1 cellular context compared by ENCODE assay signal in the genomic region with DNA sequence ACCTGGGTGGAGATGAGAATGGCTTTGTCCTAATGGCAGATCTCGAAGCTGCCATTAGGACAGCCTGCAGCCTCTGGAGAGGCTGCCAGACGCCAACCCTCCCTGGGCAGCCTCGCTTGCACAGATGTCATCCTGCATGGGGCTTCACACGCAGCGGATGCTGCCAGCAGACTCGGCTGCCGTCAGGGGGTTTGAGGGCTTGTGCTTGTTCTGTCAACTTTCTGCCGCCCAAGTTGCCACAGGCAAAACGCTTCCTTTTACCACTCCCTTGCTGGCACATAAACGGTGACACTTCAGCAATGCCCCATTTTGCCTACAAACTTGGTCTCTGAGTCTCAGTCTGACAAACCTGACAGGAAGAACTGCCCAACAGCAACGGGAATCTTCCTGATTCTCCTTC.
TF ChIP-seq lines count a peak whose summit lies in the region.

No MANE protein-coding gene starts in this region.

TF ChIP-seq in HepG2, 621 proteins besides CTCF, POLR2A, EP300 and RAD21:
- TF ChIP-seq SATB2 (CRISPR knock-in tag; IDR thresholded peaks at IDR 0.05) (no peak), HMG20A (CRISPR knock-in tag; IDR thresholded peaks at IDR 0.05; ENCODE audit: borderline replicate concordance) (no peak), ZNF180 (CRISPR knock-in tag; IDR thresholded peaks at IDR 0.05; ENCODE audit: borderline replicate concordance, low read depth) (no peak), ZNF691 (CRISPR knock-in tag; IDR thresholded peaks at IDR 0.05; ENCODE audit: borderline replicate concordance, low read depth) (no peak), ZNF562 (CRISPR knock-in tag; IDR thresholded peaks at IDR 0.05; ENCODE audit: borderline replicate concordance) (no peak), SRY (CRISPR knock-in tag; IDR thresholded peaks at IDR 0.05) (no peak), ZFP37 (CRISPR knock-in tag; IDR thresholded peaks at IDR 0.05; ENCODE audit: borderline replicate concordance) (no peak), ZMAT3 (CRISPR knock-in tag; conservative IDR thresholded peaks at IDR 0.05) (no peak), NFATC3 (CRISPR knock-in tag; IDR thresholded peaks at IDR 0.05) (no peak), SOX13 (IDR thresholded peaks at IDR 0.05) (no peak), SOX13 (CRISPR knock-in tag; conservative IDR thresholded peaks at IDR 0.05 in 1 of 2, IDR thresholded peaks at IDR 0.05 in 1 of 2) (no peak), ELK4 (CRISPR knock-in tag; IDR thresholded peaks at IDR 0.05; ENCODE audit: borderline replicate concordance) (no peak)
- TF ChIP-seq, protein P1, sequence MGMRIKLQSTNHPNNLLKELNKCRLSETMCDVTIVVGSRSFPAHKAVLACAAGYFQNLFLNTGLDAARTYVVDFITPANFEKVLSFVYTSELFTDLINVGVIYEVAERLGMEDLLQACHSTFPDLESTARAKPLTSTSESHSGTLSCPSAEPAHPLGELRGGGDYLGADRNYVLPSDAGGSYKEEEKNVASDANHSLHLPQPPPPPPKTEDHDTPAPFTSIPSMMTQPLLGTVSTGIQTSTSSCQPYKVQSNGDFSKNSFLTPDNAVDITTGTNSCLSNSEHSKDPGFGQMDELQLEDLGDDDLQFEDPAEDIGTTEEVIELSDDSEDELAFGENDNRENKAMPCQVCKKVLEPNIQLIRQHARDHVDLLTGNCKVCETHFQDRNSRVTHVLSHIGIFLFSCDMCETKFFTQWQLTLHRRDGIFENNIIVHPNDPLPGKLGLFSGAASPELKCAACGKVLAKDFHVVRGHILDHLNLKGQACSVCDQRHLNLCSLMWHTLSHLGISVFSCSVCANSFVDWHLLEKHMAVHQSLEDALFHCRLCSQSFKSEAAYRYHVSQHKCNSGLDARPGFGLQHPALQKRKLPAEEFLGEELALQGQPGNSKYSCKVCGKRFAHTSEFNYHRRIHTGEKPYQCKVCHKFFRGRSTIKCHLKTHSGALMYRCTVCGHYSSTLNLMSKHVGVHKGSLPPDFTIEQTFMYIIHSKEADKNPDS (CRISPR knock-in tag; IDR thresholded peaks at IDR 0.05), result no peak
- TF ChIP-seq, protein P2, sequence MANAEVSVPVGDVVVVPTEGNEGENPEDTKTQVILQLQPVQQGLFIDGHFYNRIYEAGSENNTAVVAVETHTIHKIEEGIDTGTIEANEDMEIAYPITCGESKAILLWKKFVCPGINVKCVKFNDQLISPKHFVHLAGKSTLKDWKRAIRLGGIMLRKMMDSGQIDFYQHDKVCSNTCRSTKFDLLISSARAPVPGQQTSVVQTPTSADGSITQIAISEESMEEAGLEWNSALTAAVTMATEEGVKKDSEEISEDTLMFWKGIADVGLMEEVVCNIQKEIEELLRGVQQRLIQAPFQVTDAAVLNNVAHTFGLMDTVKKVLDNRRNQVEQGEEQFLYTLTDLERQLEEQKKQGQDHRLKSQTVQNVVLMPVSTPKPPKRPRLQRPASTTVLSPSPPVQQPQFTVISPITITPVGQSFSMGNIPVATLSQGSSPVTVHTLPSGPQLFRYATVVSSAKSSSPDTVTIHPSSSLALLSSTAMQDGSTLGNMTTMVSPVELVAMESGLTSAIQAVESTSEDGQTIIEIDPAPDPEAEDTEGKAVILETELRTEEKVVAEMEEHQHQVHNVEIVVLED (CRISPR knock-in tag; IDR thresholded peaks at IDR 0.05; ENCODE audit: borderline replicate concordance), result no peak
- TF ChIP-seq, protein P3, sequence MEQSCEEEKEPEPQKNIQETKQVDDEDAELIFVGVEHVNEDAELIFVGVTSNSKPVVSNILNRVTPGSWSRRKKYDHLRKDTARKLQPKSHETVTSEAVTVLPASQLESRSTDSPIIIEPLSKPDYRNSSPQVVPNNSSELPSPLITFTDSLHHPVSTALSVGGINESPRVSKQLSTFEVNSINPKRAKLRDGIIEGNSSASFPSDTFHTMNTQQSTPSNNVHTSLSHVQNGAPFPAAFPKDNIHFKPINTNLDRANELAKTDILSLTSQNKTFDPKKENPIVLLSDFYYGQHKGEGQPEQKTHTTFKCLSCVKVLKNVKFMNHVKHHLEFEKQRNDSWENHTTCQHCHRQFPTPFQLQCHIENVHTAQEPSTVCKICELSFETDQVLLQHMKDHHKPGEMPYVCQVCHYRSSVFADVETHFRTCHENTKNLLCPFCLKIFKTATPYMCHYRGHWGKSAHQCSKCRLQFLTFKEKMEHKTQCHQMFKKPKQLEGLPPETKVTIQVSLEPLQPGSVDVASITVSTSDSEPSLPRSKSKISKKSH (CRISPR knock-in tag; IDR thresholded peaks at IDR 0.05; ENCODE audit: borderline replicate concordance), result no peak
- TF ChIP-seq, protein P4, sequence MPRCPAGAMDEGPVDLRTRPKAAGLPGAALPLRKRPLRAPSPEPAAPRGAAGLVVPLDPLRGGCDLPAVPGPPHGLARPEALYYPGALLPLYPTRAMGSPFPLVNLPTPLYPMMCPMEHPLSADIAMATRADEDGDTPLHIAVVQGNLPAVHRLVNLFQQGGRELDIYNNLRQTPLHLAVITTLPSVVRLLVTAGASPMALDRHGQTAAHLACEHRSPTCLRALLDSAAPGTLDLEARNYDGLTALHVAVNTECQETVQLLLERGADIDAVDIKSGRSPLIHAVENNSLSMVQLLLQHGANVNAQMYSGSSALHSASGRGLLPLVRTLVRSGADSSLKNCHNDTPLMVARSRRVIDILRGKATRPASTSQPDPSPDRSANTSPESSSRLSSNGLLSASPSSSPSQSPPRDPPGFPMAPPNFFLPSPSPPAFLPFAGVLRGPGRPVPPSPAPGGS (CRISPR knock-in tag; IDR thresholded peaks at IDR 0.05), result no peak
- TF ChIP-seq, protein P5, sequence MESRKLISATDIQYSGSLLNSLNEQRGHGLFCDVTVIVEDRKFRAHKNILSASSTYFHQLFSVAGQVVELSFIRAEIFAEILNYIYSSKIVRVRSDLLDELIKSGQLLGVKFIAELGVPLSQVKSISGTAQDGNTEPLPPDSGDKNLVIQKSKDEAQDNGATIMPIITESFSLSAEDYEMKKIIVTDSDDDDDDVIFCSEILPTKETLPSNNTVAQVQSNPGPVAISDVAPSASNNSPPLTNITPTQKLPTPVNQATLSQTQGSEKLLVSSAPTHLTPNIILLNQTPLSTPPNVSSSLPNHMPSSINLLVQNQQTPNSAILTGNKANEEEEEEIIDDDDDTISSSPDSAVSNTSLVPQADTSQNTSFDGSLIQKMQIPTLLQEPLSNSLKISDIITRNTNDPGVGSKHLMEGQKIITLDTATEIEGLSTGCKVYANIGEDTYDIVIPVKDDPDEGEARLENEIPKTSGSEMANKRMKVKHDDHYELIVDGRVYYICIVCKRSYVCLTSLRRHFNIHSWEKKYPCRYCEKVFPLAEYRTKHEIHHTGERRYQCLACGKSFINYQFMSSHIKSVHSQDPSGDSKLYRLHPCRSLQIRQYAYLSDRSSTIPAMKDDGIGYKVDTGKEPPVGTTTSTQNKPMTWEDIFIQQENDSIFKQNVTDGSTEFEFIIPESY (CRISPR knock-in tag; IDR thresholded peaks at IDR 0.05), result no peak
- TF ChIP-seq, protein P6, sequence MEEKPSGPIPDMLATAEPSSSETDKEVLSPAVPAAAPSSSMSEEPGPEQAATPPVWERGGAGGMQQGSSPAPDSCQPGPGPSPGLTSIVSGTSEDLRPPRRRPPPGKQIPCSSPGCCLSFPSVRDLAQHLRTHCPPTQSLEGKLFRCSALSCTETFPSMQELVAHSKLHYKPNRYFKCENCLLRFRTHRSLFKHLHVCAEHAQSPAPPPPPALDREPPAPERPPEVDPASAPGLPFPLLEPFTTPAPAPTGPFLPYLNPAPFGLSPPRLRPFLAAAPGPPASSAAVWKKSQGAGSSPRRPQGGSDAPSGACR (CRISPR knock-in tag; IDR thresholded peaks at IDR 0.05), result no peak
